ENCODE assay signal across 15 cellular contexts in genomic region chr12:71242511-71242910, GRCh38.
DNase-seq lines count a peak whose midpoint lies in the region; ATAC-seq, FAIRE-seq and TF ChIP-seq lines count a peak whose summit lies in the region.
"Had no signal": no experiment of that assay in that cellular context is flagged by ENCODE, and none has a peak within 500 bp of the region (broad histone marks: within the 10 kb centered on the region; RNA-seq: fewer than 3 reads in every experiment).

No MANE protein-coding gene starts in this region.

- H3K4me3 ChIP-seq in astrocyte (ENCODE audit: insufficient read depth, low read depth, low read length): no peak overlapping the region
- H3K4me3 ChIP-seq in choroid plexus epithelial cell (ENCODE audit: low read depth, low read length): no peak overlapping the region
- H3K4me3 ChIP-seq: BLaER1 treated with 17β-estradiol and CSF1 and Interleukin-3, amounts not matched to agents 10 nM and 100 nM; GM23248 had no signal

- no peak overlapping the region for H2AFZ ChIP-seq in astrocyte (ENCODE audit: low read depth, low read length)
- H2AFZ ChIP-seq: GM23248 had no signal

- H4K20me1 ChIP-seq in astrocyte (ENCODE audit: insufficient read depth, low read length): no peaks in the 10 kb centered on the region
- H4K20me1 ChIP-seq: BLaER1 treated with 17β-estradiol and CSF1 and Interleukin-3, amounts not matched to agents 10 nM and 100 nM had no signal

- no peaks in the 10 kb centered on the region for H3K4me1 ChIP-seq in astrocyte (ENCODE audit: insufficient read depth, low read length)
- H3K4me1 ChIP-seq: BLaER1 treated with 17β-estradiol and CSF1 and Interleukin-3, amounts not matched to agents 10 nM and 100 nM had no signal

- no peaks in the 10 kb centered on the region for H3K36me3 ChIP-seq in astrocyte (ENCODE audit: insufficient read depth, low read length)
- H3K36me3 ChIP-seq: BLaER1 treated with 17β-estradiol and CSF1 and Interleukin-3, amounts not matched to agents 10 nM and 100 nM had no signal

- H3K4me1 Mint-ChIP-seq in astrocyte (ENCODE audit: low read depth, unreplicated experiment): peaks cover 10% of the 10 kb centered on the region
- peaks cover 6% of the 10 kb centered on the region for H3K4me1 Mint-ChIP-seq in nephron
- no peaks in the 10 kb centered on the region for H3K4me1 Mint-ChIP-seq in activated T-helper 17 cell treated with anti-CD3 and anti-CD28 coated beads, Interleukin-2, amount 50 U/mL, for 72 hours
- H3K4me1 Mint-ChIP-seq: CD4-positive, CD25-positive, alpha-beta regulatory T cell had no signal

- H3K27ac ChIP-seq in astrocyte (ENCODE audit: low read depth, low read length): no peak overlapping the region
- H3K27ac ChIP-seq: BLaER1 treated with 17β-estradiol and CSF1 and Interleukin-3, amounts not matched to agents 10 nM and 100 nM; GM23248 had no signal

- no peaks in the 10 kb centered on the region for H3K9me3 ChIP-seq in astrocyte (ENCODE audit: insufficient read depth, low read depth, low read length)

- ATAC-seq in activated T-helper 17 cell treated with anti-CD3 and anti-CD28 coated beads, Interleukin-2, amount 50 U/mL, for 72 hours (replicated peaks): no peak
- no peak for ATAC-seq in HG03354 (IDR thresholded peaks at IDR 0.05; ENCODE audit: poor library complexity, severe bottlenecking, unreplicated experiment)

- H3K27me3 ChIP-seq in astrocyte (ENCODE audit: insufficient read depth, low read length): no peaks in the 10 kb centered on the region
- H3K27me3 ChIP-seq: BLaER1 treated with 17β-estradiol and CSF1 and Interleukin-3, amounts not matched to agents 10 nM and 100 nM had no signal

- H3K9me3 Mint-ChIP-seq in astrocyte (ENCODE audit: unreplicated experiment) (peaks cover 2% of the 10 kb centered on the region), nephron (peaks cover 3% of the 10 kb centered on the region)
- H3K9me3 Mint-ChIP-seq in activated T-helper 17 cell treated with anti-CD3 and anti-CD28 coated beads, Interleukin-2, amount 50 U/mL, for 72 hours: no peaks in the 10 kb centered on the region

- peak; percentile 7 for DNase-seq in astrocyte (ENCODE audit: low read depth)
- peak; percentile 15 for DNase-seq in choroid plexus epithelial cell (ENCODE audit: low read depth)
- no peak for DNase-seq in NCI-H524 (lab: John Stamatoyannopoulos, UW)
- DNase-seq in GM13977 (ENCODE audit: low spot score): no peak
- DNase-seq: ACHN; CD4-positive, CD25-positive, alpha-beta regulatory T cell; DMS 273 treated with DMSO at 0.1 percent for 48 hours; GM23248; H7; IMR-90 had no signal

- FAIRE-seq in astrocyte (lab: Jason Lieb, UNC): no peak
- FAIRE-seq: GM18507 had no signal

- no peak overlapping the region for H3K4me2 ChIP-seq in astrocyte (ENCODE audit: low read length)
- H3K4me2 ChIP-seq: BLaER1 treated with 17β-estradiol and CSF1 and Interleukin-3, amounts not matched to agents 10 nM and 100 nM had no signal

- H3K4me3 Mint-ChIP-seq in astrocyte (ENCODE audit: unreplicated experiment) (no peak overlapping the region), nephron (no peak overlapping the region)
- no peak overlapping the region for H3K4me3 Mint-ChIP-seq in activated T-helper 17 cell treated with anti-CD3 and anti-CD28 coated beads, Interleukin-2, amount 50 U/mL, for 72 hours
- H3K4me3 Mint-ChIP-seq: CD4-positive, CD25-positive, alpha-beta regulatory T cell had no signal

- TF ChIP-seq CTCF in astrocyte (IDR thresholded peaks at IDR 0.05; ENCODE audit: insufficient read depth, low read depth, low read length) (no peak), choroid plexus epithelial cell (conservative IDR thresholded peaks at IDR 0.05; ENCODE audit: low read depth, low read length) (no peak), nephron (IDR thresholded peaks at IDR 0.05; ENCODE audit: unreplicated experiment in 3 of 3) (no peak), GM13977 (IDR thresholded peaks at IDR 0.05; ENCODE audit: extremely low read depth, insufficient read depth, missing control alignments) (no peak)

- H3K36me3 Mint-ChIP-seq in astrocyte (ENCODE audit: low read depth, unreplicated experiment) (no peaks in the 10 kb centered on the region), nephron (ENCODE audit: low read depth) (no peaks in the 10 kb centered on the region)
- H3K36me3 Mint-ChIP-seq in activated T-helper 17 cell treated with anti-CD3 and anti-CD28 coated beads, Interleukin-2, amount 50 U/mL, for 72 hours (ENCODE audit: low read depth): no peaks in the 10 kb centered on the region
- H3K36me3 Mint-ChIP-seq: CD4-positive, CD25-positive, alpha-beta regulatory T cell had no signal

- no peaks in the 10 kb centered on the region for H3K79me2 ChIP-seq in astrocyte (ENCODE audit: insufficient read depth, low read length)

- H3K27ac Mint-ChIP-seq in astrocyte (ENCODE audit: unreplicated experiment) (no peak overlapping the region), nephron (peak overlapping the region; percentile 18 to 79 (median 29))
- no peak overlapping the region for H3K27ac Mint-ChIP-seq in activated T-helper 17 cell treated with anti-CD3 and anti-CD28 coated beads, Interleukin-2, amount 50 U/mL, for 72 hours
- H3K27ac Mint-ChIP-seq: CD4-positive, CD25-positive, alpha-beta regulatory T cell had no signal

- H3K9ac ChIP-seq in astrocyte (ENCODE audit: low read length): no peak overlapping the region
- H3K9ac ChIP-seq: BLaER1 treated with 17β-estradiol and CSF1 and Interleukin-3, amounts not matched to agents 10 nM and 100 nM; GM23248 had no signal

- H3K27me3 Mint-ChIP-seq in astrocyte (ENCODE audit: low read depth, unreplicated experiment) (no peaks in the 10 kb centered on the region), nephron (ENCODE audit: low read depth) (no peaks in the 10 kb centered on the region)
- no peaks in the 10 kb centered on the region for H3K27me3 Mint-ChIP-seq in activated T-helper 17 cell treated with anti-CD3 and anti-CD28 coated beads, Interleukin-2, amount 50 U/mL, for 72 hours
- H3K27me3 Mint-ChIP-seq: CD4-positive, CD25-positive, alpha-beta regulatory T cell had no signal

- in situ Hi-C loops in GM13977 (cut with MboI; ENCODE audit: low pct_unique_long_range_greater_than_20kb, low sequenced_read_pairs, unreplicated experiment): no loop called here

Comparison
In these comparisons a context has a peak if more than half of its experiments do, and no peak if none do; other contexts are left out.
1. DNase-seq: peak in astrocyte (single experiment) and choroid plexus epithelial cell (single experiment); none in NCI-H524 (0 of 2) and GM13977 (single experiment).
2. H3K27ac Mint-ChIP-seq: peak in nephron (3 of 3); none in astrocyte (single experiment) and activated T-helper 17 cell treated with anti-CD3 and anti-CD28 coated beads, Interleukin-2, amount 50 U/mL, for 72 hours (single experiment).